2 cellular contexts compared by ENCODE assay signal in the genomic region with DNA sequence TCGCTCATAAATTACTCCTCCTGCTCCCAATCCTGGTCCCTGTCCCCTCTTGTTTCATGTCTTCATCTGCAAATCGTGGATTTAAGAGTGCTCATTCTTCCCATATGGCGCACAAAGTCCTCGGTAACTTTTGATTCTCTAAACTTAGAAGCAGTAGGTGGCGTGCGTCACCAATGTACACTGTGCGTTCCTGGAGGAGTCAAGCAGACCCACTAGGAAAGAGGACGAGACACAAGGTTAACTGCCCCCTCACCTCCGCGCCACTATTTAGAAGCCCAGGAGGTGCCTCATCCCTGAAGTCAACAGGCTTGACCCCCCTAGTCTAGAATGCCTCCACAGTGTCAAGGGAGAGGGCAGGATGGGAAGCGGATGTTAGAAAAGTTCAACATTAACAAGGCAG.
TF ChIP-seq lines count a peak whose summit lies in the region.

No MANE protein-coding gene starts in this region.

TF ChIP-seq in A549, 52 proteins besides CTCF, POLR2A, EP300 and RAD21:
- TF ChIP-seq MAZ (IDR thresholded peaks at IDR 0.05; ENCODE audit: borderline replicate concordance, low read depth, low read length): no peak
- TF ChIP-seq FOSL2 (IDR thresholded peaks at IDR 0.05): no peak
- no peak for TF ChIP-seq FOSL2 (CRISPR knock-in tag; IDR thresholded peaks at IDR 0.05)
- no peak for TF ChIP-seq REST (IDR thresholded peaks at IDR 0.05)
- no peak for TF ChIP-seq GATA3 (IDR thresholded peaks at IDR 0.05; ENCODE audit: borderline replicate concordance)

TF ChIP-seq in HepG2, 621 proteins besides CTCF, POLR2A, EP300 and RAD21:
- TF ChIP-seq CREB1 (IDR thresholded peaks at IDR 0.05) (no peak), CREB1 (CRISPR knock-in tag; IDR thresholded peaks at IDR 0.05) (no peak), IKZF4 (CRISPR knock-in tag; IDR thresholded peaks at IDR 0.05; ENCODE audit: borderline replicate concordance, low read depth, not compliant biosample characterization) (peak; percentile 71), NONO (IDR thresholded peaks at IDR 0.05) (no peak), NONO (CRISPR knock-in tag; conservative IDR thresholded peaks at IDR 0.05) (peak; percentile 14; the same call in 1 of the 2 replicates), NFE2L1 (CRISPR knock-in tag; IDR thresholded peaks at IDR 0.05; ENCODE audit: borderline replicate concordance) (no peak), ARID2 (CRISPR knock-in tag; IDR thresholded peaks at IDR 0.05; ENCODE audit: borderline replicate concordance) (no peak), ATF4 (CRISPR knock-in tag; IDR thresholded peaks at IDR 0.05) (0 out of 4 replicates have a peak, but pooled peaks of 1 of the 2 experiments have one; percentile 12)
